Comparison of ENCODE assay signal across 9 cellular contexts in genomic region chr15:95024388-95024787, GRCh38.
DNase-seq lines count a peak whose midpoint lies in the region; ATAC-seq and TF ChIP-seq lines count a peak whose summit lies in the region.
"Had no signal": no experiment of that assay in that cellular context is flagged by ENCODE, and none has a peak within 500 bp of the region (broad histone marks: within the 10 kb centered on the region; RNA-seq: fewer than 3 reads in every experiment).

No MANE protein-coding gene starts in this region.

- RAD21 ChIA-PET in HCT116 (lab: Charles Lee; ENCODE audit: low non-redundant PET in 1 of 2, low total read pairs in 2 of 2, uncharacterized antibody in 2 of 2, unreplicated experiment in 2 of 2): no interaction called here

- H3K9me2 ChIP-seq in HCT116 (ENCODE audit: insufficient read depth): no peaks in the 10 kb centered on the region
- H3K9me2 ChIP-seq in SU-DHL-6 (replicated peaks; ENCODE audit: insufficient read depth, low read length): no peaks in the 10 kb centered on the region

- TF ChIP-seq CTCF in HCT116 (IDR thresholded peaks at IDR 0.05 in 2 of 3, conservative IDR thresholded peaks at IDR 0.05 in 1 of 3; ENCODE audit: borderline replicate concordance in 1 of 3, insufficient read depth in 1 of 3, low read depth in 2 of 3, low read length in 2 of 3) (peak in 2 of 3 experiments; percentile 46 to 58; a peak in 3 of 6 replicates), SU-DHL-6 (IDR thresholded peaks at IDR 0.05; ENCODE audit: insufficient read depth, low read length, poor library complexity, severe bottlenecking) (peak; percentile 42), stomach (IDR thresholded peaks at IDR 0.05) (peak in 2 of 7 experiments; percentile 28 to 32)

- no peak overlapping the region for H3K27ac Mint-ChIP-seq in activated naive CD8-positive, alpha-beta T cell treated with anti-CD3 and anti-CD28 coated beads for 36 hours

- H2AFZ ChIP-seq in HCT116 (ENCODE audit: low read depth, low read length, poor library complexity, severe bottlenecking): no peak overlapping the region
- H2AFZ ChIP-seq in SU-DHL-6 (ENCODE audit: low read depth, low read length, severe bottlenecking): no peak overlapping the region

- no peaks in the 10 kb centered on the region for H3F3A ChIP-seq in SU-DHL-6 (ENCODE audit: insufficient read depth)

- H3K9me3 ChIP-seq in HCT116 (ENCODE audit: control insufficient read depth in 1 of 2, insufficient read depth in 1 of 2, low read depth in 1 of 2, low read length in 2 of 2): peaks cover 0 to 3% of the 10 kb centered on the region in 2 experiments; a peak in 2 of 4 replicates
- no peaks in the 10 kb centered on the region for H3K9me3 ChIP-seq in SU-DHL-6 (ENCODE audit: insufficient read depth, low read length)
- no peaks in the 10 kb centered on the region for H3K9me3 ChIP-seq in stomach

- H3K79me2 ChIP-seq in HCT116 (ENCODE audit: insufficient read depth, low read length) (no peaks in the 10 kb centered on the region), SU-DHL-6 (ENCODE audit: insufficient read depth, low read length) (no peaks in the 10 kb centered on the region)

- no peaks in the 10 kb centered on the region for H3K4me1 ChIP-seq in HCT116 (ENCODE audit: control insufficient read depth in 1 of 2, insufficient read depth in 2 of 2, low read length in 2 of 2)
- H3K4me1 ChIP-seq in stomach: peaks cover 0 to under 1% (median 0%) of the 10 kb centered on the region in 4 donors

- H3K9ac ChIP-seq in HCT116 (ENCODE audit: low read length): no peak overlapping the region
- H3K9ac ChIP-seq in SU-DHL-6 (ENCODE audit: low read length): no peak overlapping the region

- BruUV-seq in HCT116 (replicated peaks; lab: Mats Ljungman, UMichigan): no TSS peak

- H3K36me3 ChIP-seq in HCT116 (ENCODE audit: control insufficient read depth in 1 of 2, insufficient read depth in 2 of 2, low read length in 2 of 2) (no peaks in the 10 kb centered on the region), SU-DHL-6 (ENCODE audit: low read length) (no peaks in the 10 kb centered on the region), stomach (no peaks in the 10 kb centered on the region)

- H3K4me3 ChIP-seq in HCT116 (replicated peaks in 1 of 2; ENCODE audit: low read depth in 1 of 2, low read length in 2 of 2) (no peak overlapping the region), SU-DHL-6 (ENCODE audit: insufficient read depth, low read length, poor library complexity, severe bottlenecking) (no peak overlapping the region), stomach (no peak overlapping the region)

- TF ChIP-seq RAD21 in HCT116 (IDR thresholded peaks at IDR 0.05; ENCODE audit: low read depth): peak; percentile 36; the same call in 1 of the 2 replicates

- no peak for TF ChIP-seq POLR2A in HCT116 (IDR thresholded peaks at IDR 0.05; ENCODE audit: borderline replicate concordance, extremely low read depth, insufficient read depth, insufficient read length)
- no peak for TF ChIP-seq POLR2A in stomach (IDR thresholded peaks at IDR 0.05)

- H3K9me3 Mint-ChIP-seq in activated naive CD8-positive, alpha-beta T cell treated with anti-CD3 and anti-CD28 coated beads for 36 hours: peaks cover 4% of the 10 kb centered on the region

- H4K20me1 ChIP-seq in HCT116 (ENCODE audit: insufficient read depth) (no peaks in the 10 kb centered on the region), SU-DHL-6 (ENCODE audit: low read depth, low read length) (no peaks in the 10 kb centered on the region)

- peak; percentile 5 for DNase-seq in AG08395 (ENCODE audit: low spot score)
- DNase-seq in HCT116 (ENCODE audit: low read depth, low spot score): peak; percentile 24
- DNase-seq in hepatic stellate cell (ENCODE audit: low spot score): peak; percentile 7
- no peak for DNase-seq in activated naive CD8-positive, alpha-beta T cell treated with anti-CD3 and anti-CD28 coated beads for 36 hours
- DNase-seq in stomach: no peak
- no peak for DNase-seq in NCI-H2227 treated with DMSO at 0.1 percent for 48 hours (lab: John Stamatoyannopoulos, UW)
- DNase-seq in T-helper 1 cell: no peak
- DNase-seq: islet precursor cell had no signal

- H3K27ac ChIP-seq in HCT116 (ENCODE audit: low read depth, low read length): no peak overlapping the region
- no peak overlapping the region for H3K27ac ChIP-seq in SU-DHL-6 (ENCODE audit: low read depth, low read length)
- no peak overlapping the region for H3K27ac ChIP-seq in stomach

- H3K4me2 ChIP-seq in HCT116 (ENCODE audit: low read length) (no peak overlapping the region), SU-DHL-6 (ENCODE audit: low read depth, low read length, poor library complexity, severe bottlenecking) (no peak overlapping the region)

- H3K36me3 Mint-ChIP-seq in activated naive CD8-positive, alpha-beta T cell treated with anti-CD3 and anti-CD28 coated beads for 36 hours: no peaks in the 10 kb centered on the region

- intact Hi-C loops in HCT116 (cut with micrococcal nuclease): loop anchor here (10.0 kb wide), 1 partner anchor 230 kb away; no protein-coding TSS in a partner anchor
- intact Hi-C loops in stomach (cut with DNase I; ENCODE audit: low total_unique reads): loop anchor here (10.0 kb wide), 1 partner anchor 360 kb away; no protein-coding TSS in a partner anchor

- H3K27me3 ChIP-seq in HCT116 (ENCODE audit: insufficient read depth, low read length): no peaks in the 10 kb centered on the region
- no peaks in the 10 kb centered on the region for H3K27me3 ChIP-seq in SU-DHL-6 (ENCODE audit: low read length)
- H3K27me3 ChIP-seq in stomach: no peaks in the 10 kb centered on the region

- POLR2A ChIA-PET in HCT116 (lab: Charles Lee): no interaction called here

- no peak for TF ChIP-seq EP300 in stomach (IDR thresholded peaks at IDR 0.05)

- no peak overlapping the region for H3K4me3 Mint-ChIP-seq in activated naive CD8-positive, alpha-beta T cell treated with anti-CD3 and anti-CD28 coated beads for 36 hours

- WGBS in stomach, 5 donors: 41 to 57% (median 44%) methylated on average over 2 of the region's 2 CpGs

- no peaks in the 10 kb centered on the region for H3K4me1 Mint-ChIP-seq in activated naive CD8-positive, alpha-beta T cell treated with anti-CD3 and anti-CD28 coated beads for 36 hours

- H3K27me3 Mint-ChIP-seq in activated naive CD8-positive, alpha-beta T cell treated with anti-CD3 and anti-CD28 coated beads for 36 hours: peaks cover under 1% of the 10 kb centered on the region

- peak; percentile 69 for ATAC-seq in HCT116

- CTCF ChIA-PET in HCT116 (lab: Charles Lee): interaction anchor here (1.5 kb wide), 2 partner anchors 15 to 442 kb away, joined by 3 to 5 read pairs; no protein-coding TSS in a partner anchor

TF ChIP-seq in HCT116, 20 proteins besides CTCF, POLR2A, EP300 and RAD21:
- no peak for TF ChIP-seq CBX3 (IDR thresholded peaks at IDR 0.05; ENCODE audit: low read depth)
- TF ChIP-seq SRF (IDR thresholded peaks at IDR 0.05; ENCODE audit: low read depth): no peak
- no peak for TF ChIP-seq YY1 (IDR thresholded peaks at IDR 0.05; ENCODE audit: extremely low read depth, insufficient replicate concordance, low read depth, low read length)
- TF ChIP-seq EGR1 (IDR thresholded peaks at IDR 0.05; ENCODE audit: low read depth): no peak
- no peak for TF ChIP-seq ZNF274 (IDR thresholded peaks at IDR 0.05; ENCODE audit: low read depth, low read length)
- no peak for TF ChIP-seq FOSL1 (IDR thresholded peaks at IDR 0.05; ENCODE audit: low read depth)
- no peak for TF ChIP-seq MAX (IDR thresholded peaks at IDR 0.05)
- no peak for TF ChIP-seq TCF7L2 (IDR thresholded peaks at IDR 0.05; ENCODE audit: borderline replicate concordance, extremely low read depth, insufficient read depth, insufficient read length)
- TF ChIP-seq ZFX (IDR thresholded peaks at IDR 0.05): no peak
- TF ChIP-seq CEBPB (IDR thresholded peaks at IDR 0.05; ENCODE audit: low read depth): no peak
- no peak for TF ChIP-seq JUND (IDR thresholded peaks at IDR 0.05)
- no peak for TF ChIP-seq SIN3A (IDR thresholded peaks at IDR 0.05; ENCODE audit: low read depth)
- no peak for TF ChIP-seq SP1 (IDR thresholded peaks at IDR 0.05; ENCODE audit: low read depth)
- no peak for TF ChIP-seq EZH2 (IDR thresholded peaks at IDR 0.05)
- no peak for TF ChIP-seq ELF1 (IDR thresholded peaks at IDR 0.05; ENCODE audit: borderline replicate concordance, low read depth)
TF ChIP-seq in HCT116: peak in this region for 0.

Comparison
In these comparisons a context has a peak if more than half of its experiments do, and no peak if none do; other contexts are left out.
1. DNase-seq: peak in AG08395 (single experiment), HCT116 (single experiment) and hepatic stellate cell (single experiment); none in activated naive CD8-positive, alpha-beta T cell treated with anti-CD3 and anti-CD28 coated beads for 36 hours (single experiment), stomach (single experiment), NCI-H2227 treated with DMSO at 0.1 percent for 48 hours (single experiment) and T-helper 1 cell (0 of 5).